In genomic region chr5:21806271-21806670, GRCh38 we compare ENCODE assay signal across 20 cellular contexts.
DNase-seq lines count a peak whose midpoint lies in the region; ATAC-seq and TF ChIP-seq lines count a peak whose summit lies in the region.
"Had no signal": no experiment of that assay in that cellular context is flagged by ENCODE, and none has a peak within 500 bp of the region (broad histone marks: within the 10 kb centered on the region; RNA-seq: fewer than 3 reads in every experiment).

No MANE protein-coding gene starts in this region.

- H3K27me3 ChIP-seq in breast epithelium (no peaks in the 10 kb centered on the region), PC-3 (ENCODE audit: low read length) (no peaks in the 10 kb centered on the region), mesenchymal stem cell (ENCODE audit: control insufficient read depth in 1 of 2, insufficient read depth in 1 of 2, low read length in 2 of 2) (no peaks in the 10 kb centered on the region)
- H3K27me3 ChIP-seq: BLaER1 had no signal

- no peaks in the 10 kb centered on the region for H4K20me1 ChIP-seq in PC-3 (ENCODE audit: low read length)
- H4K20me1 ChIP-seq: BLaER1 had no signal

- peaks cover 24% of the 10 kb centered on the region for H3K4me1 Mint-ChIP-seq in MCF 10A (ENCODE audit: insufficient read depth, unreplicated experiment)
- H3K4me1 Mint-ChIP-seq in activated T-cell treated with anti-CD3 and anti-CD28 coated beads, Interleukin-2, amount 50 U/mL, for 24 hours (ENCODE audit: low read depth) = no peaks in the 10 kb centered on the region
- H3K4me1 Mint-ChIP-seq: CD4-positive, alpha-beta memory T cell had no signal

- TF ChIP-seq CTCF in MCF 10A (IDR thresholded peaks at IDR 0.05; ENCODE audit: unreplicated experiment) (no peak), breast epithelium (IDR thresholded peaks at IDR 0.05) (no peak), PC-3 (conservative IDR thresholded peaks at IDR 0.05; ENCODE audit: low read depth, low read length) (no peak)

- CTCF ChIA-PET in MCF 10A (lab: Yijun Ruan, JAX) = no interaction called here
- CTCF ChIA-PET in PC-3 (lab: Charles Lee) = no interaction called here

- H3K14ac ChIP-seq in mesenchymal stem cell (ENCODE audit: low read length in 2 of 2) = no peak overlapping the region

- H3K27me3 Mint-ChIP-seq in MCF 10A (ENCODE audit: insufficient read depth, unreplicated experiment) = no peaks in the 10 kb centered on the region
- no peaks in the 10 kb centered on the region for H3K27me3 Mint-ChIP-seq in activated T-cell treated with anti-CD3 and anti-CD28 coated beads, Interleukin-2, amount 50 U/mL, for 24 hours
- H3K27me3 Mint-ChIP-seq: CD4-positive, alpha-beta memory T cell; IgD-negative memory B cell had no signal

- H3K27ac ChIP-seq in breast epithelium = no peak overlapping the region
- H3K27ac ChIP-seq in PC-3 (ENCODE audit: low read length) = peak overlapping the region; percentile 72
- no peak overlapping the region for H3K27ac ChIP-seq in mesenchymal stem cell (ENCODE audit: low read length, poor library complexity, severe bottlenecking)
- H3K27ac ChIP-seq: 22Rv1, A549, BLaER1 had no signal

- no peak overlapping the region for H3K4ac ChIP-seq in mesenchymal stem cell (ENCODE audit: low read depth in 1 of 2, low read length in 2 of 2)

- H3K27ac Mint-ChIP-seq in MCF 10A (ENCODE audit: low read depth, unreplicated experiment) = peak overlapping the region; percentile 82
- H3K27ac Mint-ChIP-seq in activated T-cell treated with anti-CD3 and anti-CD28 coated beads, Interleukin-2, amount 50 U/mL, for 24 hours = no peak overlapping the region
- H3K27ac Mint-ChIP-seq: CD4-positive, alpha-beta memory T cell; IgD-negative memory B cell had no signal

- H3K36me3 Mint-ChIP-seq in MCF 10A (ENCODE audit: insufficient read depth, unreplicated experiment) = no peaks in the 10 kb centered on the region
- no peaks in the 10 kb centered on the region for H3K36me3 Mint-ChIP-seq in activated T-cell treated with anti-CD3 and anti-CD28 coated beads, Interleukin-2, amount 50 U/mL, for 24 hours (ENCODE audit: low read depth)
- H3K36me3 Mint-ChIP-seq: CD14-positive monocyte; CD4-positive, alpha-beta memory T cell; IgD-negative memory B cell had no signal

- H3K4me3 ChIP-seq in breast epithelium (no peak overlapping the region), PC-3 (ENCODE audit: low read length) (no peak overlapping the region), mesenchymal stem cell (ENCODE audit: insufficient read depth in 1 of 2, low read depth in 1 of 2, low read length in 2 of 2) (no peak overlapping the region)
- H3K4me3 ChIP-seq: A549, BLaER1 had no signal

- no peak overlapping the region for H3K4me3 Mint-ChIP-seq in MCF 10A (ENCODE audit: unreplicated experiment)
- no peak overlapping the region for H3K4me3 Mint-ChIP-seq in activated T-cell treated with anti-CD3 and anti-CD28 coated beads, Interleukin-2, amount 50 U/mL, for 24 hours
- H3K4me3 Mint-ChIP-seq: CD14-positive monocyte; CD4-positive, alpha-beta memory T cell; IgD-negative memory B cell had no signal

- peak; percentile 41 for ATAC-seq in HG03432 (IDR thresholded peaks at IDR 0.05; ENCODE audit: unreplicated experiment)
- no peak for ATAC-seq in PC-3
- ATAC-seq in HG02884 (IDR thresholded peaks at IDR 0.05; ENCODE audit: unreplicated experiment) = no peak
- ATAC-seq: A549, HepG2 had no signal

- no peaks in the 10 kb centered on the region for H3K79me2 ChIP-seq in PC-3 (ENCODE audit: low read length)

- H3K9me3 ChIP-seq in breast epithelium = no peaks in the 10 kb centered on the region
- H3K9me3 ChIP-seq in PC-3 (ENCODE audit: low read length) = no peaks in the 10 kb centered on the region
- H3K9me3 ChIP-seq in mesenchymal stem cell (ENCODE audit: control insufficient read depth, low read length) = no peaks in the 10 kb centered on the region
- H3K9me3 ChIP-seq: A549, BLaER1 had no signal

- H3K9me3 Mint-ChIP-seq in MCF 10A (ENCODE audit: unreplicated experiment) = no peaks in the 10 kb centered on the region
- peaks cover 3% of the 10 kb centered on the region for H3K9me3 Mint-ChIP-seq in activated T-cell treated with anti-CD3 and anti-CD28 coated beads, Interleukin-2, amount 50 U/mL, for 24 hours
- H3K9me3 Mint-ChIP-seq: CD14-positive monocyte, IgD-negative memory B cell had no signal

- H3K18ac ChIP-seq in mesenchymal stem cell (ENCODE audit: low read depth in 1 of 2, low read length in 2 of 2) = no peak overlapping the region

- no peak for TF ChIP-seq POLR2A in breast epithelium (IDR thresholded peaks at IDR 0.05)

- H2AK5ac ChIP-seq in mesenchymal stem cell (ENCODE audit: low read length, severe bottlenecking) = no peak overlapping the region

- no peak overlapping the region for H4K91ac ChIP-seq in mesenchymal stem cell (ENCODE audit: low read length)

- no peak overlapping the region for H2BK120ac ChIP-seq in mesenchymal stem cell (ENCODE audit: low read depth, low read length)

- WGBS in mesenchymal stem cell = 94% methylated on average over 2 of the region's 3 CpGs

- POLR2A ChIA-PET in MCF 10A (lab: Yijun Ruan, JAX) (no interaction called here), PC-3 (lab: Charles Lee; ENCODE audit: unreplicated experiment) (no interaction called here)

- H3K23ac ChIP-seq in mesenchymal stem cell (ENCODE audit: low read length in 2 of 2) = no peak overlapping the region

- no peak overlapping the region for H2BK15ac ChIP-seq in mesenchymal stem cell (ENCODE audit: low read depth, poor library complexity, severe bottlenecking)

- H3K9me2 ChIP-seq in PC-3 (replicated peaks; ENCODE audit: low read length) = no peaks in the 10 kb centered on the region

- H3K79me1 ChIP-seq in mesenchymal stem cell (replicated peaks; ENCODE audit: low read length, poor library complexity, severe bottlenecking) = no peaks in the 10 kb centered on the region

- H2BK12ac ChIP-seq in mesenchymal stem cell (ENCODE audit: low read length in 2 of 2) = no peak overlapping the region

- H3K4me2 ChIP-seq in PC-3 (ENCODE audit: low read length) (peak overlapping the region; percentile 56), mesenchymal stem cell (ENCODE audit: low read length, poor library complexity, severe bottlenecking) (no peak overlapping the region)
- H3K4me2 ChIP-seq: A549, BLaER1 had no signal

- H2BK5ac ChIP-seq in mesenchymal stem cell (ENCODE audit: low read depth, low read length, poor library complexity, severe bottlenecking) = no peak overlapping the region

- H4K8ac ChIP-seq in mesenchymal stem cell (ENCODE audit: low read length) = no peak overlapping the region

- H3K4me1 ChIP-seq in breast epithelium (no peaks in the 10 kb centered on the region), PC-3 (ENCODE audit: insufficient read depth, low read length) (peaks cover 28% of the 10 kb centered on the region), mesenchymal stem cell (ENCODE audit: control insufficient read depth, insufficient read depth, low read depth, low read length) (no peaks in the 10 kb centered on the region)
- H3K4me1 ChIP-seq: A549 had no signal

- BruUV-seq in MCF 10A (replicated peaks; lab: Mats Ljungman, UMichigan) (no TSS peak), PC-3 (replicated peaks; lab: Mats Ljungman, UMichigan) (no TSS peak)

- H2AFZ ChIP-seq in PC-3 (ENCODE audit: low read length) = no peak overlapping the region
- no peak overlapping the region for H2AFZ ChIP-seq in mesenchymal stem cell (ENCODE audit: low read depth, low read length)

- intact Hi-C loops in MCF 10A (cut with micrococcal nuclease) = no loop called here
- intact Hi-C loops in breast epithelium (cut with DNase I; ENCODE audit: low total_unique reads) = no loop called here
- intact Hi-C loops in PC-3 (cut with micrococcal nuclease) = loop anchor here (10.0 kb wide), 2 partner anchors 651 to 1121 kb away; no protein-coding TSS in a partner anchor

- H3K9ac ChIP-seq in PC-3 (ENCODE audit: low read length) (no peak overlapping the region), mesenchymal stem cell (ENCODE audit: low read length) (peak overlapping the region; percentile 53)
- H3K9ac ChIP-seq: BLaER1 had no signal

- DNase-seq in MCF 10A (ENCODE audit: unreplicated experiment) (no peak), breast epithelium (ENCODE audit: low spot score in 2 of 2) (no peak), PC-3 (no peak), mesenchymal stem cell (no peak)
- DNase-seq in stimulated activated CD4-positive, alpha-beta T cell treated with anti-CD3 and anti-CD28 coated beads, Interleukin-4, amount 100 ng/mL, for 4 hours = no peak
- DNase-seq in activated T-cell treated with anti-CD3 and anti-CD28 coated beads, Interleukin-2, amount 50 U/mL, for 24 hours = no peak
- DNase-seq: CD4-positive, alpha-beta memory T cell; DMS153; DMS79; GDM1; H7; KBM-7 had no signal

- H3F3A ChIP-seq in PC-3 (ENCODE audit: low read length, unreplicated experiment) = peaks cover 6% of the 10 kb centered on the region

- H3K36me3 ChIP-seq in breast epithelium (no peaks in the 10 kb centered on the region), PC-3 (ENCODE audit: low read depth, low read length) (no peaks in the 10 kb centered on the region), mesenchymal stem cell (ENCODE audit: control insufficient read depth in 1 of 2, insufficient read depth in 2 of 2, low read depth in 1 of 2, low read length in 2 of 2) (no peaks in the 10 kb centered on the region)
- H3K36me3 ChIP-seq: BLaER1 had no signal
